Comparison of ENCODE assay signal across 16 cellular contexts in genomic region chr20:3861191-3861590, GRCh38. TPM values are rescaled to one million over a fixed set of nuclear protein-coding genes. Genes with fewer than 3 reads are reported as not detected.
DNase-seq lines count a peak whose midpoint lies in the region; ATAC-seq and TF ChIP-seq lines count a peak whose summit lies in the region.
"Had no signal": no experiment of that assay in that cellular context is flagged by ENCODE, and none has a peak within 500 bp of the region (broad histone marks: within the 10 kb centered on the region; RNA-seq: fewer than 3 reads in every experiment).

No MANE protein-coding gene starts in this region.

- H3K36me3 Mint-ChIP-seq in Caco-2 (ENCODE audit: insufficient read depth, unreplicated experiment) (peaks cover 88% of the 10 kb centered on the region), osteocyte (ENCODE audit: unreplicated experiment) (peaks cover 47% of the 10 kb centered on the region)
- H3K36me3 Mint-ChIP-seq in dendritic cell treated with granulocyte-macrophage colony-stimulating factor and Interleukin-4, amounts not matched to agents 40 ng/mL and 50 ng/mL, for 4 days (ENCODE audit: low read depth): peaks cover 100% of the 10 kb centered on the region

- H3K4me1 ChIP-seq in Caco-2: no peaks in the 10 kb centered on the region

- CTCF ChIA-PET in Caco-2 (lab: Charles Lee): no interaction called here

- intact Hi-C loops in Caco-2 (cut with micrococcal nuclease; ENCODE audit: unreplicated experiment): no loop called here
- intact Hi-C loops in dendritic cell treated with granulocyte-macrophage colony-stimulating factor and Interleukin-4, amounts not matched to agents 40 ng/mL and 50 ng/mL, for 4 days (cut with micrococcal nuclease): no loop called here

- H3K4me3 Mint-ChIP-seq in Caco-2 (ENCODE audit: unreplicated experiment) (peak overlapping the region; percentile 14), osteocyte (ENCODE audit: unreplicated experiment) (no peak overlapping the region)
- no peak overlapping the region for H3K4me3 Mint-ChIP-seq in dendritic cell treated with granulocyte-macrophage colony-stimulating factor and Interleukin-4, amounts not matched to agents 40 ng/mL and 50 ng/mL, for 4 days
- H3K4me3 Mint-ChIP-seq: CD4-positive, alpha-beta memory T cell had no signal

- no peaks in the 10 kb centered on the region for H3K9me3 Mint-ChIP-seq in Caco-2 (ENCODE audit: unreplicated experiment)
- H3K9me3 Mint-ChIP-seq in dendritic cell treated with granulocyte-macrophage colony-stimulating factor and Interleukin-4, amounts not matched to agents 40 ng/mL and 50 ng/mL, for 4 days: no peaks in the 10 kb centered on the region
- no peaks in the 10 kb centered on the region for H3K9me3 Mint-ChIP-seq in osteocyte (ENCODE audit: unreplicated experiment)

- H3K4me1 Mint-ChIP-seq in Caco-2 (ENCODE audit: low read depth, unreplicated experiment): no peaks in the 10 kb centered on the region
- peaks cover 22% of the 10 kb centered on the region for H3K4me1 Mint-ChIP-seq in dendritic cell treated with granulocyte-macrophage colony-stimulating factor and Interleukin-4, amounts not matched to agents 40 ng/mL and 50 ng/mL, for 4 days (ENCODE audit: low read depth)
- H3K4me1 Mint-ChIP-seq in osteocyte (ENCODE audit: unreplicated experiment): no peaks in the 10 kb centered on the region

- TF ChIP-seq CTCF in Caco-2 (IDR thresholded peaks at IDR 0.05; ENCODE audit: insufficient read depth in 1 of 2, low read depth in 1 of 2, low read length in 1 of 2, severe bottlenecking in 1 of 2, unreplicated experiment in 1 of 2) (no peak), osteocyte (IDR thresholded peaks at IDR 0.05) (no peak), GM20000 (IDR thresholded peaks at IDR 0.05; ENCODE audit: extremely low read depth, missing control alignments) (no peak)

- H3K4me3 ChIP-seq in Caco-2 (ENCODE audit: low read depth, low read length): no peak overlapping the region
- H3K4me3 ChIP-seq: GM12878, GM23248 had no signal

- H3K9me3 ChIP-seq in Caco-2: peaks cover 9% of the 10 kb centered on the region; the same call in 1 of the 2 replicates

- DNase-seq in Caco-2 (no peak), osteocyte (ENCODE audit: extremely low spot score, unreplicated experiment) (no peak), GM20000 (ENCODE audit: low spot score) (no peak)
- DNase-seq: C1 segment of cervical spinal cord; CD4-positive, alpha-beta memory T cell; DMS 273 treated with DMSO at 0.1 percent for 48 hours; DMS79; EL; GDM1; GM23248; H7; HCEC 1CT had no signal

- H3K27me3 Mint-ChIP-seq in Caco-2 (ENCODE audit: insufficient read depth, unreplicated experiment): no peaks in the 10 kb centered on the region
- H3K27me3 Mint-ChIP-seq in dendritic cell treated with granulocyte-macrophage colony-stimulating factor and Interleukin-4, amounts not matched to agents 40 ng/mL and 50 ng/mL, for 4 days: no peaks in the 10 kb centered on the region
- H3K27me3 Mint-ChIP-seq in osteocyte (ENCODE audit: unreplicated experiment): no peaks in the 10 kb centered on the region
- H3K27me3 Mint-ChIP-seq: CD4-positive, alpha-beta memory T cell had no signal

- no TSS peak for BruUV-seq in Caco-2 (replicated peaks; lab: Mats Ljungman, UMichigan)

- ATAC-seq in HG02759 (IDR thresholded peaks at IDR 0.05; ENCODE audit: unreplicated experiment) (no peak), GM19467 (IDR thresholded peaks at IDR 0.05; ENCODE audit: unreplicated experiment) (no peak)
- ATAC-seq: GM12878 had no signal

- H3K27ac Mint-ChIP-seq in Caco-2 (ENCODE audit: unreplicated experiment) (no peak overlapping the region), osteocyte (ENCODE audit: unreplicated experiment) (peak overlapping the region; percentile 41)
- peak overlapping the region; percentile 31 for H3K27ac Mint-ChIP-seq in dendritic cell treated with granulocyte-macrophage colony-stimulating factor and Interleukin-4, amounts not matched to agents 40 ng/mL and 50 ng/mL, for 4 days
- H3K27ac Mint-ChIP-seq: CD4-positive, alpha-beta memory T cell had no signal

- POLR2A ChIA-PET in Caco-2 (lab: Charles Lee): interaction anchor here (0.7 kb wide), 1 partner anchor 224 kb away, joined by 3 read pairs; no protein-coding TSS in a partner anchor

- H3K27me3 ChIP-seq in Caco-2 (replicated peaks; ENCODE audit: control insufficient read depth, insufficient read depth, low read length): no peaks in the 10 kb centered on the region

- peaks cover 18% of the 10 kb centered on the region for H3K36me3 ChIP-seq in Caco-2 (ENCODE audit: control insufficient read depth, insufficient read depth, low read length)

RNA-seq across cellular contexts. Expression of gene MAVS, which starts 14.6 kb away (rescaled TPM):
- total RNA-seq in Caco-2 (2022): 49.3 and 56.4 TPM in 2 replicates
- total RNA-seq in osteocyte: 47.0 and 49.7 TPM in 2 replicates

RNA-seq across cellular contexts. Expression of gene PANK2, which starts 28.0 kb away (rescaled TPM):
- total RNA-seq in Caco-2 (2022): 55.8 and 58.3 TPM in 2 replicates
- total RNA-seq in osteocyte: 41.9 and 54.2 TPM in 2 replicates

RNA-seq across cellular contexts. Expression of gene AP5S1, which starts 40.8 kb away (rescaled TPM):
- total RNA-seq in Caco-2 (2022) (14.9 and 17.3 TPM in 2 replicates), osteocyte (22.8 and 24.3 TPM in 2 replicates)
